ENCODE assay signal across 22 cellular contexts in the genomic region with DNA sequence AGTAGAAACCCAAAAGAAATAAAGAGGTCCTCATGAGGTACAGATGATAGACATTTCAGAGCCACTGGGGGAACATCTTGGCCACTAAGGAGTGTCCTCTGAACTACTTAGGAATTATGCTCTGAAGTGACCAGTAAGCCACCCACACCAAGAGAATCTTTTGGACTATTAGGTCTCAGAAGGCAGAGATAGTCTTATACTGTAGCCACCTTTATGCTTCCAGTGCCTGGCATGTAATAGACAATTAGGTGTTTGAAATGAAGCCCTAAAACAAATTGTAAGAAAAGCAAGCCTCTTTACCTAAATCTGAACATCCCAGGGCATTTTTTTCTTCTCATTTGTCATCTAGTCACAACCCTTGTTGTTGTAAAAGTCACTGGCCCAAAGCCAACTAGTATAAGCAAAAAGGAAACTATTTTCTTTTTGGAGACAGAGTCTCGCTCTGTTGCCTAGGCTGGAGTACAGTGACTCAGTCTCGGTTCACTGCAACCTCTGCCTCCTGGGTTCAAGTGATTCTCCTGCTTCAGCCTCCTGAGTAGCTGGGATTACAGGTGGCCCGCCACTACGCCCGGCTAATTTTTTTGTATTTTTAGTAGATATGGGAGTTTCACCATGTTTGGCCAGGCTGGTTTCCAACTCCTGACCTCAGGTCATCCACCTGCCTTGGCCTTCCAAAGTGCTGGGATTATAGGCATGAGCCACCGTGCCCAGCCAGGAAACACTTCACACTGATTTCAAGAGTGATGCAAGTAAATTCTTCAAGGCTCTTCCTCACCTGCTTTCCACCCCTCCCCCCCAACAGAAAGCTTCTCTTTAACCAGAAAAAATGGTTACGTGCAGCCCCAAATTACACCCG. TPM values are rescaled to one million over a fixed set of nuclear protein-coding genes. Genes with fewer than 3 reads are reported as not detected.
DNase-seq lines count a peak whose midpoint lies in the region; ATAC-seq and TF ChIP-seq lines count a peak whose summit lies in the region.
"Had no signal": no experiment of that assay in that cellular context is flagged by ENCODE, and none has a peak within 500 bp of the region (broad histone marks: within the 10 kb centered on the region; RNA-seq: fewer than 3 reads in every experiment).

No MANE protein-coding gene starts in this region.

- DNase-seq in DMS79 treated with DMSO at 0.1 percent for 48 hours (lab: John Stamatoyannopoulos, UW) (peak; percentile 74), M059J (ENCODE audit: low read depth) (peak; percentile 51), fibroblast of mammary gland (ENCODE audit: low read depth) (peak; percentile 37), mucosa of descending colon (no peak), HEK293T (ENCODE audit: extremely low spot score) (no peak), ecto neural progenitor cell (ENCODE audit: low spot score) (no peak)
- DNase-seq: activated CD4-positive, alpha-beta T cell treated with anti-CD3 and anti-CD28 coated beads for 4 hours; activated naive CD4-positive, alpha-beta T cell treated with Interleukin-2 at 50 U/mL for 16 hours; activated T-cell treated with anti-CD3 and anti-CD28 coated beads, Interleukin-2, amount 50 U/mL, for 4 hours; amygdala; COR-L47; effector CD4-positive, alpha-beta T cell; MG63; NCI-H1417 treated with DMSO at 0.1 percent for 48 hours; NCI-H510A; NK-92 treated with Interleukin-12 subunit alpha and Interleukin-12 subunit beta, amount 100 ng/mL, for 24 hours; psoas muscle; stimulated activated CD4-positive, alpha-beta T cell treated with anti-CD3 and anti-CD28 coated beads, Interleukin-4, amount 100 ng/mL, for 24 hours; T-helper 17 cell had no signal

- CTCF ChIA-PET in HEK293T (lab: Yijun Ruan, JAX): no interaction called here

- intact Hi-C loops in mucosa of descending colon (cut with DNase I, micrococcal nuclease): no loop called here

- H3K9me3 ChIP-seq in mucosa of descending colon: no peaks in the 10 kb centered on the region
- H3K9me3 ChIP-seq: MG63, psoas muscle, tibial nerve had no signal

- H3K4me3 ChIP-seq in fibroblast of mammary gland (ENCODE audit: control insufficient read depth, low read depth, low read length) (no peak overlapping the region), mucosa of descending colon (no peak overlapping the region)
- H3K4me3 ChIP-seq: MG63, psoas muscle, SK-N-MC, tibial nerve had no signal

- ATAC-seq in mucosa of descending colon (peak; percentile 32), HG03442 (IDR thresholded peaks at IDR 0.05; ENCODE audit: unreplicated experiment) (no peak)
- ATAC-seq: activated T-cell treated with anti-CD3 and anti-CD28 coated beads, Interleukin-2, amount 50 U/mL, for 4 hours; psoas muscle; T-helper 17 cell had no signal

- H3K36me3 ChIP-seq in mucosa of descending colon (ENCODE audit: low read depth): no peaks in the 10 kb centered on the region
- H3K36me3 ChIP-seq: MG63, tibial nerve had no signal

- TF ChIP-seq CTCF in fibroblast of mammary gland (conservative IDR thresholded peaks at IDR 0.05; ENCODE audit: control insufficient read depth, insufficient read depth, low read depth, low read length): no peak
- TF ChIP-seq CTCF in mucosa of descending colon (IDR thresholded peaks at IDR 0.05): no peak

- H3K4me1 ChIP-seq in mucosa of descending colon (ENCODE audit: low read depth): peaks cover 9% of the 10 kb centered on the region
- H3K4me1 ChIP-seq: psoas muscle had no signal

- POLR2A ChIA-PET in HEK293T (lab: Yijun Ruan, JAX): interaction anchor here (2.3 kb wide), 1 partner anchor 10 kb away, joined by 8 read pairs; no protein-coding TSS in a partner anchor

TF ChIP-seq in HEK293T, 16 proteins besides CTCF, POLR2A, EP300 and RAD21:
- no peak for TF ChIP-seq FOXK2 (IDR thresholded peaks at IDR 0.05)
- no peak for TF ChIP-seq SP1 (IDR thresholded peaks at IDR 0.05)
- no peak for TF ChIP-seq ELF4 (IDR thresholded peaks at IDR 0.05)
- TF ChIP-seq NFRKB (IDR thresholded peaks at IDR 0.05): no peak
- TF ChIP-seq ZNF384 (IDR thresholded peaks at IDR 0.05): no peak
- TF ChIP-seq LEF1 (IDR thresholded peaks at IDR 0.05; ENCODE audit: borderline replicate concordance): no peak
- TF ChIP-seq SUZ12 (IDR thresholded peaks at IDR 0.05): no peak
- no peak for TF ChIP-seq CTBP1 (IDR thresholded peaks at IDR 0.05; ENCODE audit: borderline replicate concordance)
- no peak for TF ChIP-seq FOXA1 (IDR thresholded peaks at IDR 0.05)
- TF ChIP-seq HDGF (IDR thresholded peaks at IDR 0.05; ENCODE audit: borderline replicate concordance): no peak
- TF ChIP-seq ARNT (IDR thresholded peaks at IDR 0.05): no peak
- no peak for TF ChIP-seq BHLHE40 (IDR thresholded peaks at IDR 0.05; ENCODE audit: borderline replicate concordance)
- TF ChIP-seq FOXM1 (IDR thresholded peaks at IDR 0.05; ENCODE audit: borderline replicate concordance): no peak
- TF ChIP-seq, protein P1, sequence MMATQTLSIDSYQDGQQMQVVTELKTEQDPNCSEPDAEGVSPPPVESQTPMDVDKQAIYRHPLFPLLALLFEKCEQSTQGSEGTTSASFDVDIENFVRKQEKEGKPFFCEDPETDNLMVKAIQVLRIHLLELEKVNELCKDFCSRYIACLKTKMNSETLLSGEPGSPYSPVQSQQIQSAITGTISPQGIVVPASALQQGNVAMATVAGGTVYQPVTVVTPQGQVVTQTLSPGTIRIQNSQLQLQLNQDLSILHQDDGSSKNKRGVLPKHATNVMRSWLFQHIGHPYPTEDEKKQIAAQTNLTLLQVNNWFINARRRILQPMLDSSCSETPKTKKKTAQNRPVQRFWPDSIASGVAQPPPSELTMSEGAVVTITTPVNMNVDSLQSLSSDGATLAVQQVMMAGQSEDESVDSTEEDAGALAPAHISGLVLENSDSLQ (IDR thresholded peaks at IDR 0.05): no peak
- no peak for TF ChIP-seq L3MBTL2 (conservative IDR thresholded peaks at IDR 0.05)

RNA-seq across cellular contexts. Expression of gene PLEKHA5, which starts 11.1 kb away (rescaled TPM):
- total RNA-seq in M059J (2014; rRNA removed; shearing (Covaris generic)): 17.3 and 19.6 TPM in 2 replicates
- 10 to 100 TPM; 29.6 to 47.9 (median 36.5) TPM for total RNA-seq in mucosa of descending colon

Comparison
In these comparisons a context has a peak if more than half of its experiments do, and no peak if none do; other contexts are left out.
1. DNase-seq: peak in DMS79 treated with DMSO at 0.1 percent for 48 hours (single experiment), M059J (single experiment) and fibroblast of mammary gland (single experiment); none in mucosa of descending colon (0 of 3), HEK293T (single experiment) and ecto neural progenitor cell (single experiment).